In the genomic region with DNA sequence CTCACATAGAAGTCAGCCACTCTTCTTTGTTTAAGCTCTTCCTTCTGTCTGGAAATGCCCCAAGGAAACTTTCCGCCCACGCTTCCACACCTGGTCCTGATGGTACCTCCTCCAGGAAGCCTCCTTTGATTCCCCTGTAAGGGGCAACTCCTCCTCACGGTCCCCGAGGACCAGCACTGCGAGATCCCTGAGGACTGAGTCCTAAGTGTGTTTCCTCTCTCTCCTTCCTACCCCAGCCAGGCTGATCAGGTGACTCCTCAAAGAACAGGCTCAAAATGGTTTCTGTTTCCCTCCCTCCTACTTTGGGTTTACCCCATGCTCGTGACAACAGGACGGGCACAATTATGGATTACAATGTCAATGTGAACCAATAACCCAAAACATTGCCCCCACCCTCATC, we compare ENCODE assay signal across 1 cellular context.
TF ChIP-seq lines count a peak whose summit lies in the region.

No MANE protein-coding gene starts in this region.

TF ChIP-seq in SK-N-SH, 30 proteins besides CTCF, POLR2A, EP300 and RAD21 (continued from another document):
- TF ChIP-seq PBX3 (IDR thresholded peaks at IDR 0.05) (no peak), NRF1 (IDR thresholded peaks at IDR 0.05; ENCODE audit: low read depth, low read length) (no peak), SMC3 (IDR thresholded peaks at IDR 0.05; ENCODE audit: low read depth, low read length) (no peak), TCF12 (IDR thresholded peaks at IDR 0.05) (no peak), ELF1 (IDR thresholded peaks at IDR 0.05) (no peak)
